ENCODE assay signal across 8 cellular contexts in the genomic region with DNA sequence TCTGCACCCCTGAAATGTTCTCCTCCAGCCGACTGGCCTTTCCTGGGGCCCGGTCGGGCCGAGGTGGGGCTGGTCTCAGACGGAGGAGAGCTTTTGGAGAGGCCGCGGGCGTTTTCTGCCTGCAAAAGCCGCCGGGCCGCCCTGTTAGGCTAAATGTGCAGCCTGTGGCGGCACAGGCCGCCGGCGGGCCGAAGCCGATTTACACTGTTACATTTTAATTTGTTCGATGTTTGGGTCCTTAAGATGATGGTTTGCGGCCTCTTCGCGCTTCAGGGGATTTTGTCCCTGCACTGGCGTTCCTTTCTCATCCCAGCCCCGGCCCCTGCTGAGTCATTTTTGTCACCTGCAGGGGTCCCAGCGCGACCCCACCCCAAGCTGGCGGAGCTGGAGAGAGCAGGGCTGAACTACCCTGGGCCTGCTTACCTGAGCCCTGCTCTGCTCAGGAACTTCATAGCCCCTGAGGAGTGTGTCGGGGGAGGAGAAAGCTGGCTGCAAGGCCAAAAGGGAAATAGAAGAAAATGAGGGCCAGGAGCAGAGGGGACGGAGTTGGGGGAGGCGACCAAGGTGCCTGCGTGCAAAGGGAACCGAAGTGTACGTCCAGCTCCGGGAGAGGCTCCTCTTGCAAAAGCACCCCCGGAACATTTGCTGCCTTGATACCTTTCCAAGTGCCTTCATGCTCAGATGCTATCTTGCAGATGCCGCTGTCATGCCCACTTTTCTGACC. TPM values are rescaled to one million over a fixed set of nuclear protein-coding genes. Genes with fewer than 3 reads are reported as not detected.
DNase-seq lines count a peak whose midpoint lies in the region; ATAC-seq and TF ChIP-seq lines count a peak whose summit lies in the region.

No MANE protein-coding gene starts in this region.

- H3K27me3 ChIP-seq in endocrine pancreas (ENCODE audit: control insufficient read depth, insufficient read depth, low read length) (no peaks in the 10 kb centered on the region), mucosa of stomach (ENCODE audit: control insufficient read depth, insufficient read depth, low read length) (no peaks in the 10 kb centered on the region), vagina (no peaks in the 10 kb centered on the region)

- peak overlapping the region; percentile 75 for H3K27ac ChIP-seq in vagina

- no peak for TF ChIP-seq CTCF in vagina (IDR thresholded peaks at IDR 0.05)

- intact Hi-C loops in vagina (cut with DNase I): loop anchor here (10.0 kb wide), 1 partner anchor 156 kb away; a partner anchor contains a TSS

- H3K9me3 ChIP-seq in endocrine pancreas (ENCODE audit: control insufficient read depth, low read length) (no peaks in the 10 kb centered on the region), mucosa of stomach (ENCODE audit: control insufficient read depth, low read length) (no peaks in the 10 kb centered on the region), vagina (no peaks in the 10 kb centered on the region)

- no peak for TF ChIP-seq POLR2A in vagina (IDR thresholded peaks at IDR 0.05)

- peak overlapping the region; percentile 60 for H3K9ac ChIP-seq in endocrine pancreas (ENCODE audit: control insufficient read depth, insufficient read depth, low read length)
- peak overlapping the region; percentile 75 for H3K9ac ChIP-seq in mucosa of stomach (ENCODE audit: low read length)

- DNase-seq in activated T-cell treated with anti-CD3 and anti-CD28 coated beads for 48 hours (ENCODE audit: low read depth) (peak; percentile 1), SW480 (ENCODE audit: low spot score) (peak; percentile 44), vagina (ENCODE audit: extremely low spot score in 2 of 2) (no peak)
- no peak for DNase-seq in activated T-cell treated with anti-CD3 and anti-CD28 coated beads, Interleukin-2, amount 50 U/mL, for 1 hour

- H3K4me3 ChIP-seq in endocrine pancreas (ENCODE audit: control insufficient read depth, insufficient read depth, low read length) (no peak overlapping the region), mucosa of stomach (ENCODE audit: low read length) (peak overlapping the region; percentile 36), vagina (peak overlapping the region; percentile 48 to 50)

- no peaks in the 10 kb centered on the region for H3K36me3 ChIP-seq in endocrine pancreas (ENCODE audit: control insufficient read depth, insufficient read depth, low read length)
- no peaks in the 10 kb centered on the region for H3K36me3 ChIP-seq in mucosa of stomach (ENCODE audit: control insufficient read depth, insufficient read depth, low read length)
- H3K36me3 ChIP-seq in vagina: no peaks in the 10 kb centered on the region

- H3K4me1 ChIP-seq in endocrine pancreas (ENCODE audit: control insufficient read depth, insufficient read depth, low read length) (peaks cover 5% of the 10 kb centered on the region), mucosa of stomach (ENCODE audit: control insufficient read depth, insufficient read depth, low read length) (no peaks in the 10 kb centered on the region), vagina (peaks cover 36% of the 10 kb centered on the region)

- peak; percentile 3 for ATAC-seq in HG03442 (IDR thresholded peaks at IDR 0.05; ENCODE audit: unreplicated experiment)
- no peak for ATAC-seq in HG03469 (IDR thresholded peaks at IDR 0.05; ENCODE audit: unreplicated experiment)

RNA-seq across cellular contexts. Expression of a gene that starts 0.9 kb away (rescaled TPM):
- 57.9 TPM for total RNA-seq in vagina

Comparison
In these comparisons a context has a peak if more than half of its experiments do, and no peak if none do; other contexts are left out.
1. DNase-seq: peak in activated T-cell treated with anti-CD3 and anti-CD28 coated beads for 48 hours (single experiment) and SW480 (single experiment); none in activated T-cell treated with anti-CD3 and anti-CD28 coated beads, Interleukin-2, amount 50 U/mL, for 1 hour (single experiment) and vagina (0 of 2).